In the genomic region with DNA sequence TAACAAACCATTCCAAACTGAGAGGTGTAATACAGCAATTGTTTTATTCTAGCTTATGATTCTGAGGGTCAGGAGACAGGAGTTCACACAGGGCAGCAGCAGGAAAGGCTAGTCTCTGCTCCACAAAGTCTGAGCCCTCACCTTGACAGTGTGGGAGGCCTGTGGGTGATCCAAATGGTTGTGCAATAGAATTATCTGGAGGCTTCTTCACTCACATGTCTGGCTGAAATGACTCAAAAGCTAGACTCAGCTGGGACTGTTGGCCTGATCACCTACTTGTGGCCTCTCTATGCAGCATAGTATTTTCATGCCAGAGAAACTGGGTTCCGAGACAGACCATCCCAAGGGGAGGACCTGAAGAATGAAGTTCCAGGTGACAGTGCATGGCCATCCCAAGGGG, we compare ENCODE assay signal across 26 cellular contexts.
"Had no signal": no experiment of that assay in that cellular context is flagged by ENCODE, and none has a peak within 500 bp of the region (broad histone marks: within the 10 kb centered on the region; RNA-seq: fewer than 3 reads in every experiment).

No MANE protein-coding gene starts in this region.

- H3K9me3 ChIP-seq: left lung, lower lobe of right lung, neutrophil, ovary, right lobe of liver, tibial nerve, vagina had no signal

- H3K27me3 ChIP-seq: left lung, neural progenitor cell, neutrophil, ovary, right atrium auricular region, right lobe of liver, tibial nerve, vagina had no signal

- H3K36me3 ChIP-seq: left lung, lower lobe of right lung, neural progenitor cell, neutrophil, ovary, right atrium auricular region, right lobe of liver, tibial nerve, vagina had no signal

- H3K4me3 ChIP-seq: left lung, lower lobe of right lung, neural progenitor cell, ovary, right atrium auricular region, right lobe of liver, smooth muscle cell, tibial nerve, vagina had no signal

- H3K4me2 ChIP-seq: neural progenitor cell, smooth muscle cell had no signal

- FAIRE-seq: keratinocyte had no signal

- ATAC-seq: left colon; left lung; lower lobe of right lung; natural killer cell; right lobe of liver; stimulated activated memory B cell treated with anti-CD40 and anti-IgM and Interleukin-4, amounts not matched to agents 10 μg/mL and 1 μg/mL and 100 μg/mL, for 72 hours; stimulated activated naive CD8-positive, alpha-beta T cell treated with anti-CD3 and anti-CD28 coated beads, Interleukin-15, amount 100 ng/mL, for 72 hours had no signal

- DNase-seq: hippocampal formation; kidney glomerular epithelial cell; left colon; left lung; lower lobe of right lung; mesendoderm; naive B cell; natural killer cell; nephron progenitor cell; ovary; right lobe of liver; stimulated activated CD4-positive, alpha-beta T cell treated with anti-CD3 and anti-CD28 coated beads, Interleukin-1b, Interleukin-23, amount 100 ng/mL, for 48 hours; stimulated activated CD4-positive, alpha-beta T cell treated with anti-CD3 and anti-CD28 coated beads, Interleukin-2, amount 100 ng/mL, for 48 hours; stimulated activated CD4-positive, alpha-beta T cell treated with anti-CD3 and anti-CD28 coated beads, Interleukin-4, amount 100 ng/mL, for 4 hours; stimulated activated CD8-positive, alpha-beta memory T cell treated with anti-CD3 and anti-CD28 coated beads, Interleukin-4, amount 100 ng/mL, for 48 hours; stimulated activated naive CD4-positive, alpha-beta T cell treated with Interleukin-2 at 50 U/mL for 16 hours; stimulated activated naive CD8-positive, alpha-beta T cell treated with anti-CD3 and anti-CD28 coated beads, Interleukin-15, amount 100 ng/mL, for 72 hours; substantia nigra had no signal

- H3K4me1 ChIP-seq: left lung, lower lobe of right lung, right atrium auricular region, right lobe of liver, tibial nerve, vagina had no signal

- H3K27ac ChIP-seq: left lung, lower lobe of right lung, neural progenitor cell, neutrophil, ovary, right atrium auricular region, right lobe of liver, tibial nerve, vagina had no signal

- H3K9ac ChIP-seq: neural progenitor cell had no signal
